ENCODE assay signal across 1 cellular context in the genomic region with DNA sequence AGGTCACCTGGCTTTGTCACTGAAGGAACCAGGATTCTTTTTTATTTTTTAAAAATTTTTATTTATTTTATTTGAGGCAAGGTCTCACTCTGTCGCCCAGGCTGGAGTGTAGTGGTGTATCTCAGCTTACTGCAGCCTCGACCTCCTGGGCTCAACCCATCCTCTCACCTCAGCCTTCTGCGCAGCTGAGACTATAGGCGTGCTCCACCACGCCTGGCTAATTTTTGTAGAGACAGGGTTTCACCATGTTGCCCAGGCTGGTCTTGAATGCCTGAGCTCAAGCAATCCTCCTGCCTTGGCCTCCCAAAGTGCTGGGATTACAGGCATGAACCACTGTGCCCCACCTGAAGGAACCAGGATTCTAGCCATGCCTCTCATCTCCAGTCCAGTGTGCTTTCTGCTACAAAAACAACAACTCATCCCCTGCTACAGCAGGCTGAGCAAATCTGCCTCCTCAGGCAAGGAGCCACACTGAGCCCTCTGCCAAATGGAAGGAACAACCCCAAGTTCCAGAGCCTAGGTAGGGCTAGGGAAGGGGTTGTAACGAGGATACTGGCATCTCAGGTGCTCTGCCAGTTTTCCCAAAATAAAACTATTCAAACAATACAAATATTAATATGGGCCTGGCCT.
TF ChIP-seq lines count a peak whose summit lies in the region.

No MANE protein-coding gene starts in this region.

TF ChIP-seq in A549, 52 proteins besides CTCF, POLR2A, EP300 and RAD21:
- TF ChIP-seq, protein P1, sequence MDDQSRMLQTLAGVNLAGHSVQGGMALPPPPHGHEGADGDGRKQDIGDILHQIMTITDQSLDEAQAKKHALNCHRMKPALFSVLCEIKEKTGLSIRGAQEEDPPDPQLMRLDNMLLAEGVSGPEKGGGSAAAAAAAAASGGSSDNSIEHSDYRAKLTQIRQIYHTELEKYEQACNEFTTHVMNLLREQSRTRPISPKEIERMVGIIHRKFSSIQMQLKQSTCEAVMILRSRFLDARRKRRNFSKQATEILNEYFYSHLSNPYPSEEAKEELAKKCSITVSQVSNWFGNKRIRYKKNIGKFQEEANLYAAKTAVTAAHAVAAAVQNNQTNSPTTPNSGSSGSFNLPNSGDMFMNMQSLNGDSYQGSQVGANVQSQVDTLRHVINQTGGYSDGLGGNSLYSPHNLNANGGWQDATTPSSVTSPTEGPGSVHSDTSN (IDR thresholded peaks at IDR 0.05): no peak
- TF ChIP-seq CHD4 (IDR thresholded peaks at IDR 0.05; ENCODE audit: borderline replicate concordance) (no peak), RCOR1 (IDR thresholded peaks at IDR 0.05; ENCODE audit: low read depth, low read length) (no peak), RFX5 (IDR thresholded peaks at IDR 0.05) (no peak), PHF8 (IDR thresholded peaks at IDR 0.05; ENCODE audit: borderline replicate concordance, low read depth) (no peak), FOSL2 (IDR thresholded peaks at IDR 0.05) (no peak), FOSL2 (CRISPR knock-in tag; IDR thresholded peaks at IDR 0.05) (no peak), HOXB5 (CRISPR knock-in tag; IDR thresholded peaks at IDR 0.05) (no peak), JUNB (IDR thresholded peaks at IDR 0.05) (no peak), KDM1A (IDR thresholded peaks at IDR 0.05; ENCODE audit: low read depth) (no peak), ZC3H11A (IDR thresholded peaks at IDR 0.05) (no peak), FOSB (CRISPR knock-in tag; IDR thresholded peaks at IDR 0.05) (no peak), RARB (CRISPR knock-in tag; IDR thresholded peaks at IDR 0.05) (no peak), EHF (CRISPR knock-in tag; IDR thresholded peaks at IDR 0.05) (no peak), HEYL (CRISPR knock-in tag; IDR thresholded peaks at IDR 0.05) (no peak), SREBF2 (IDR thresholded peaks at IDR 0.05) (no peak)
- TF ChIP-seq, protein P2, sequence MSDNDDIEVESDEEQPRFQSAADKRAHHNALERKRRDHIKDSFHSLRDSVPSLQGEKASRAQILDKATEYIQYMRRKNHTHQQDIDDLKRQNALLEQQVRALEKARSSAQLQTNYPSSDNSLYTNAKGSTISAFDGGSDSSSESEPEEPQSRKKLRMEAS (IDR thresholded peaks at IDR 0.05): no peak
- TF ChIP-seq, protein P3, sequence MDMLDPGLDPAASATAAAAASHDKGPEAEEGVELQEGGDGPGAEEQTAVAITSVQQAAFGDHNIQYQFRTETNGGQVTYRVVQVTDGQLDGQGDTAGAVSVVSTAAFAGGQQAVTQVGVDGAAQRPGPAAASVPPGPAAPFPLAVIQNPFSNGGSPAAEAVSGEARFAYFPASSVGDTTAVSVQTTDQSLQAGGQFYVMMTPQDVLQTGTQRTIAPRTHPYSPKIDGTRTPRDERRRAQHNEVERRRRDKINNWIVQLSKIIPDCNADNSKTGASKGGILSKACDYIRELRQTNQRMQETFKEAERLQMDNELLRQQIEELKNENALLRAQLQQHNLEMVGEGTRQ (IDR thresholded peaks at IDR 0.05): no peak
- TF ChIP-seq, protein P4, sequence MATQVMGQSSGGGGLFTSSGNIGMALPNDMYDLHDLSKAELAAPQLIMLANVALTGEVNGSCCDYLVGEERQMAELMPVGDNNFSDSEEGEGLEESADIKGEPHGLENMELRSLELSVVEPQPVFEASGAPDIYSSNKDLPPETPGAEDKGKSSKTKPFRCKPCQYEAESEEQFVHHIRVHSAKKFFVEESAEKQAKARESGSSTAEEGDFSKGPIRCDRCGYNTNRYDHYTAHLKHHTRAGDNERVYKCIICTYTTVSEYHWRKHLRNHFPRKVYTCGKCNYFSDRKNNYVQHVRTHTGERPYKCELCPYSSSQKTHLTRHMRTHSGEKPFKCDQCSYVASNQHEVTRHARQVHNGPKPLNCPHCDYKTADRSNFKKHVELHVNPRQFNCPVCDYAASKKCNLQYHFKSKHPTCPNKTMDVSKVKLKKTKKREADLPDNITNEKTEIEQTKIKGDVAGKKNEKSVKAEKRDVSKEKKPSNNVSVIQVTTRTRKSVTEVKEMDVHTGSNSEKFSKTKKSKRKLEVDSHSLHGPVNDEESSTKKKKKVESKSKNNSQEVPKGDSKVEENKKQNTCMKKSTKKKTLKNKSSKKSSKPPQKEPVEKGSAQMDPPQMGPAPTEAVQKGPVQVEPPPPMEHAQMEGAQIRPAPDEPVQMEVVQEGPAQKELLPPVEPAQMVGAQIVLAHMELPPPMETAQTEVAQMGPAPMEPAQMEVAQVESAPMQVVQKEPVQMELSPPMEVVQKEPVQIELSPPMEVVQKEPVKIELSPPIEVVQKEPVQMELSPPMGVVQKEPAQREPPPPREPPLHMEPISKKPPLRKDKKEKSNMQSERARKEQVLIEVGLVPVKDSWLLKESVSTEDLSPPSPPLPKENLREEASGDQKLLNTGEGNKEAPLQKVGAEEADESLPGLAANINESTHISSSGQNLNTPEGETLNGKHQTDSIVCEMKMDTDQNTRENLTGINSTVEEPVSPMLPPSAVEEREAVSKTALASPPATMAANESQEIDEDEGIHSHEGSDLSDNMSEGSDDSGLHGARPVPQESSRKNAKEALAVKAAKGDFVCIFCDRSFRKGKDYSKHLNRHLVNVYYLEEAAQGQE (IDR thresholded peaks at IDR 0.05): no peak
